3 cellular contexts compared by ENCODE assay signal in the genomic region with DNA sequence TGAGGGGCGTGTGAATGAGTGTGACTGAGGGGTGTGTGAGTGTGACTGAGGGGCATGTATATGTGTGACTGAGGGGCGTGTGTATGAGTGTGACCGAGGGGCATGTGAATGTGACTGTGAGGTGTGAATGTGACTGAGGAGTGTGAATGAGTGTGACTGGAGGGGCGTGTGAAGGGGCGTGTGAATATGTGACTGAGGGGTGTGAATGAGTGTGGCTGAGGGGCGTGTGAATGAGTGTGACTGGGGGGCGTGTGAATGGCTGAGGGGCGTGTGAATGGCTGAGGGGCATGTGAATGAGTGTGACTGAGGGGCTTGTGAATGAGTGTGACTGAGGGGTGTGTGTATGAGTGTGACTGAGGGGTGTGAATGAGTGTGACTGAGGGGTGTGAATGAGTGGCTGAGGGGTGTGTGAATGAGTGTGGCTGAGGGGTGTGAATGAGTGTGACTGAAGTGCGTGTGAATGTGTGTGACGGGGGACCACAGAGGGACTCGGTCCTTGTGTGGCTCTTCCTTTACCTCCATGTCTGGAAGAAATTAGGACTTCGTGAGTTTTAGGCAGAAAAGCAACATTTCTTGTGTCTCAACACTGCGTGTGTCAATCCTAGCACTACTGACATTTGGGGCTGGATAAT.
TF ChIP-seq lines count a peak whose summit lies in the region.

No MANE protein-coding gene starts in this region.

TF ChIP-seq in GM12878, 131 proteins besides CTCF, POLR2A, EP300 and RAD21:
- TF ChIP-seq FOS (IDR thresholded peaks at IDR 0.05; ENCODE audit: borderline replicate concordance, extremely low read depth, insufficient read length): no peak
- TF ChIP-seq, protein P1, sequence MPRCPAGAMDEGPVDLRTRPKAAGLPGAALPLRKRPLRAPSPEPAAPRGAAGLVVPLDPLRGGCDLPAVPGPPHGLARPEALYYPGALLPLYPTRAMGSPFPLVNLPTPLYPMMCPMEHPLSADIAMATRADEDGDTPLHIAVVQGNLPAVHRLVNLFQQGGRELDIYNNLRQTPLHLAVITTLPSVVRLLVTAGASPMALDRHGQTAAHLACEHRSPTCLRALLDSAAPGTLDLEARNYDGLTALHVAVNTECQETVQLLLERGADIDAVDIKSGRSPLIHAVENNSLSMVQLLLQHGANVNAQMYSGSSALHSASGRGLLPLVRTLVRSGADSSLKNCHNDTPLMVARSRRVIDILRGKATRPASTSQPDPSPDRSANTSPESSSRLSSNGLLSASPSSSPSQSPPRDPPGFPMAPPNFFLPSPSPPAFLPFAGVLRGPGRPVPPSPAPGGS (IDR thresholded peaks at IDR 0.05; ENCODE audit: borderline replicate concordance, insufficient read depth, low read depth, low read length, poor library complexity, severe bottlenecking): peak; percentile 7
TF ChIP-seq in GM12878: peak in this region for 1.

TF ChIP-seq in H1, 55 proteins besides CTCF, POLR2A, EP300 and RAD21 (continues in another document):
- TF ChIP-seq KDM5A (IDR thresholded peaks at IDR 0.05; ENCODE audit: low read length) (no peak), SP1 (IDR thresholded peaks at IDR 0.05; ENCODE audit: low read depth, low read length) (no peak), ZNF274 (IDR thresholded peaks at IDR 0.05; ENCODE audit: borderline replicate concordance, extremely low read depth, low read length) (no peak), KDM1A (IDR thresholded peaks at IDR 0.05; ENCODE audit: borderline replicate concordance, low read length) (no peak), HDAC2 (IDR thresholded peaks at IDR 0.05; ENCODE audit: borderline replicate concordance in 1 of 2, low read depth in 2 of 2, low read length in 2 of 2) (no peak), MAFK (IDR thresholded peaks at IDR 0.05; ENCODE audit: low read depth, low read length) (no peak), CHD1 (IDR thresholded peaks at IDR 0.05; ENCODE audit: low read depth, low read length) (no peak), RNF2 (IDR thresholded peaks at IDR 0.05; ENCODE audit: borderline replicate concordance, low read depth, low read length, missing control alignments, poor library complexity, severe bottlenecking) (no peak), TAF7 (optimal IDR thresholded peaks at IDR 0.05; ENCODE audit: borderline replicate concordance, low read depth, low read length) (no peak), BRCA1 (IDR thresholded peaks at IDR 0.05; ENCODE audit: low read depth, low read length) (no peak), FOSL1 (IDR thresholded peaks at IDR 0.05; ENCODE audit: insufficient read depth, low read depth, low read length) (no peak), SAP30 (IDR thresholded peaks at IDR 0.05; ENCODE audit: insufficient read depth, insufficient replicate concordance, low read length) (no peak)
- TF ChIP-seq, protein P2, sequence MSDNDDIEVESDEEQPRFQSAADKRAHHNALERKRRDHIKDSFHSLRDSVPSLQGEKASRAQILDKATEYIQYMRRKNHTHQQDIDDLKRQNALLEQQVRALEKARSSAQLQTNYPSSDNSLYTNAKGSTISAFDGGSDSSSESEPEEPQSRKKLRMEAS (IDR thresholded peaks at IDR 0.05): no peak
- TF ChIP-seq, protein P3, sequence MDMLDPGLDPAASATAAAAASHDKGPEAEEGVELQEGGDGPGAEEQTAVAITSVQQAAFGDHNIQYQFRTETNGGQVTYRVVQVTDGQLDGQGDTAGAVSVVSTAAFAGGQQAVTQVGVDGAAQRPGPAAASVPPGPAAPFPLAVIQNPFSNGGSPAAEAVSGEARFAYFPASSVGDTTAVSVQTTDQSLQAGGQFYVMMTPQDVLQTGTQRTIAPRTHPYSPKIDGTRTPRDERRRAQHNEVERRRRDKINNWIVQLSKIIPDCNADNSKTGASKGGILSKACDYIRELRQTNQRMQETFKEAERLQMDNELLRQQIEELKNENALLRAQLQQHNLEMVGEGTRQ (IDR thresholded peaks at IDR 0.05; ENCODE audit: low read length): no peak

TF ChIP-seq in WTC11, 78 proteins besides CTCF, POLR2A, EP300 and RAD21:
- TF ChIP-seq, protein P4, sequence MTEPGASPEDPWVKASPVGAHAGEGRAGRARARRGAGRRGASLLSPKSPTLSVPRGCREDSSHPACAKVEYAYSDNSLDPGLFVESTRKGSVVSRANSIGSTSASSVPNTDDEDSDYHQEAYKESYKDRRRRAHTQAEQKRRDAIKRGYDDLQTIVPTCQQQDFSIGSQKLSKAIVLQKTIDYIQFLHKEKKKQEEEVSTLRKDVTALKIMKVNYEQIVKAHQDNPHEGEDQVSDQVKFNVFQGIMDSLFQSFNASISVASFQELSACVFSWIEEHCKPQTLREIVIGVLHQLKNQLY (CRISPR knock-in tag; IDR thresholded peaks at IDR 0.05): no peak
- TF ChIP-seq ZNF232 (CRISPR knock-in tag; IDR thresholded peaks at IDR 0.05) (no peak), OVOL2 (CRISPR knock-in tag; IDR thresholded peaks at IDR 0.05; ENCODE audit: borderline replicate concordance) (no peak), IRF2 (CRISPR knock-in tag; IDR thresholded peaks at IDR 0.05; ENCODE audit: borderline replicate concordance, low read depth) (no peak), CREM (CRISPR knock-in tag; IDR thresholded peaks at IDR 0.05) (no peak), TEAD1 (CRISPR knock-in tag; IDR thresholded peaks at IDR 0.05) (no peak), PRRX2 (CRISPR knock-in tag; IDR thresholded peaks at IDR 0.05) (no peak), ZNF396 (CRISPR knock-in tag; IDR thresholded peaks at IDR 0.05; ENCODE audit: borderline replicate concordance) (no peak), SP1 (CRISPR knock-in tag; conservative IDR thresholded peaks at IDR 0.05) (no peak)
- TF ChIP-seq, protein P5, sequence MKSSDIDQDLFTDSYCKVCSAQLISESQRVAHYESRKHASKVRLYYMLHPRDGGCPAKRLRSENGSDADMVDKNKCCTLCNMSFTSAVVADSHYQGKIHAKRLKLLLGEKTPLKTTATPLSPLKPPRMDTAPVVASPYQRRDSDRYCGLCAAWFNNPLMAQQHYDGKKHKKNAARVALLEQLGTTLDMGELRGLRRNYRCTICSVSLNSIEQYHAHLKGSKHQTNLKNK (CRISPR knock-in tag; IDR thresholded peaks at IDR 0.05): no peak
- TF ChIP-seq, protein P6, sequence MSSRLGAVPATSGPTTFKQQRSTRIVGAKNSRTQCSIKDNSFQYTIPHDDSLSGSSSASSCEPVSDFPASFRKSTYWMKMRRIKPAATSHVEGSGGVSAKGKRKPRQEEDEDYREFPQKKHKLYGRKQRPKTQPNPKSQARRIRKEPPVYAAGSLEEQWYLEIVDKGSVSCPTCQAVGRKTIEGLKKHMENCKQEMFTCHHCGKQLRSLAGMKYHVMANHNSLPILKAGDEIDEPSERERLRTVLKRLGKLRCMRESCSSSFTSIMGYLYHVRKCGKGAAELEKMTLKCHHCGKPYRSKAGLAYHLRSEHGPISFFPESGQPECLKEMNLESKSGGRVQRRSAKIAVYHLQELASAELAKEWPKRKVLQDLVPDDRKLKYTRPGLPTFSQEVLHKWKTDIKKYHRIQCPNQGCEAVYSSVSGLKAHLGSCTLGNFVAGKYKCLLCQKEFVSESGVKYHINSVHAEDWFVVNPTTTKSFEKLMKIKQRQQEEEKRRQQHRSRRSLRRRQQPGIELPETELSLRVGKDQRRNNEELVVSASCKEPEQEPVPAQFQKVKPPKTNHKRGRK (CRISPR knock-in tag; IDR thresholded peaks at IDR 0.05; ENCODE audit: borderline replicate concordance): no peak
- TF ChIP-seq, protein P7, sequence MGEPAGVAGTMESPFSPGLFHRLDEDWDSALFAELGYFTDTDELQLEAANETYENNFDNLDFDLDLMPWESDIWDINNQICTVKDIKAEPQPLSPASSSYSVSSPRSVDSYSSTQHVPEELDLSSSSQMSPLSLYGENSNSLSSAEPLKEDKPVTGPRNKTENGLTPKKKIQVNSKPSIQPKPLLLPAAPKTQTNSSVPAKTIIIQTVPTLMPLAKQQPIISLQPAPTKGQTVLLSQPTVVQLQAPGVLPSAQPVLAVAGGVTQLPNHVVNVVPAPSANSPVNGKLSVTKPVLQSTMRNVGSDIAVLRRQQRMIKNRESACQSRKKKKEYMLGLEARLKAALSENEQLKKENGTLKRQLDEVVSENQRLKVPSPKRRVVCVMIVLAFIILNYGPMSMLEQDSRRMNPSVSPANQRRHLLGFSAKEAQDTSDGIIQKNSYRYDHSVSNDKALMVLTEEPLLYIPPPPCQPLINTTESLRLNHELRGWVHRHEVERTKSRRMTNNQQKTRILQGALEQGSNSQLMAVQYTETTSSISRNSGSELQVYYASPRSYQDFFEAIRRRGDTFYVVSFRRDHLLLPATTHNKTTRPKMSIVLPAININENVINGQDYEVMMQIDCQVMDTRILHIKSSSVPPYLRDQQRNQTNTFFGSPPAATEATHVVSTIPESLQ (CRISPR knock-in tag; IDR thresholded peaks at IDR 0.05): no peak
- TF ChIP-seq, protein P8, sequence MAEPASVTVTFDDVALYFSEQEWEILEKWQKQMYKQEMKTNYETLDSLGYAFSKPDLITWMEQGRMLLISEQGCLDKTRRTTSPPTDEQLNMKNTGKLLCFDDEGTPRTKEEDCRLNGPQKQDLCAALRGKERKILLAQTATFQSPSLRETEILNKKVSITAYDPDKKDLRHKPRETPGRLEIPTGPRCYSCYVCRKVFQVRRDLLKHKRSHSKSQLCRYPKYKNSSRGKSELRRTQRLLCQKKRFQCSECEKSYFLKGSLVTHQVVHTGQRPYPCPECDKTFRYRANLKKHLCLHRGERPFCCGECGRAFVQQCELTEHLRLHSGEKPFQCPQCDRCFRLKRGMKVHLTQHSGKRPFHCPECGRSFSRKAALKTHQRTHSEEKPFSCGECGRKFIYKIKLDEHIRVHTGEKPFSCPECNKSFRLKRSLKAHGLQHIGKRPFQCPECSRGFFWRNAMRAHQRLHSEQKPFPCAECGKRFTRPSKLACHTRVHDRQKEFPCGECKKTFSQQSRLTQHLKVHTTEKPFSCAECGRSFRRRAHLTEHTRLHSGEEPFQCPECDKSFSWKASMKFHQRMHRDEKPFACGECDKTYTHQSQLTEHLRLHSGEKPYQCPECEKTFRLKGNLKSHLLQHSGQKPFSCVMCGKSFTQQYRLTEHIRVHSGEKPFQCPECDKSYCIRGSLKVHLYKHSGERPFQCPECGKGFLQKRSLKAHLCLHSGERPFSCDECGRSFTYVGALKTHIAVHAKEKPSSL (CRISPR knock-in tag; conservative IDR thresholded peaks at IDR 0.05): no peak
- TF ChIP-seq, protein P3 (CRISPR knock-in tag; IDR thresholded peaks at IDR 0.05): no peak
- TF ChIP-seq, protein P9, sequence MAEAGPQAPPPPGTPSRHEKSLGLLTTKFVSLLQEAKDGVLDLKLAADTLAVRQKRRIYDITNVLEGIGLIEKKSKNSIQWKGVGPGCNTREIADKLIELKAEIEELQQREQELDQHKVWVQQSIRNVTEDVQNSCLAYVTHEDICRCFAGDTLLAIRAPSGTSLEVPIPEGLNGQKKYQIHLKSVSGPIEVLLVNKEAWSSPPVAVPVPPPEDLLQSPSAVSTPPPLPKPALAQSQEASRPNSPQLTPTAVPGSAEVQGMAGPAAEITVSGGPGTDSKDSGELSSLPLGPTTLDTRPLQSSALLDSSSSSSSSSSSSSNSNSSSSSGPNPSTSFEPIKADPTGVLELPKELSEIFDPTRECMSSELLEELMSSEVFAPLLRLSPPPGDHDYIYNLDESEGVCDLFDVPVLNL (CRISPR knock-in tag; IDR thresholded peaks at IDR 0.05; ENCODE audit: borderline replicate concordance, low read depth): no peak
